In genomic region chr12:116376354-116377193, GRCh38 we compare ENCODE assay signal across 10 cellular contexts.
DNase-seq lines count a peak whose midpoint lies in the region; ATAC-seq lines count a peak whose summit lies in the region.
"Had no signal": no experiment of that assay in that cellular context is flagged by ENCODE, and none has a peak within 500 bp of the region (broad histone marks: within the 10 kb centered on the region; RNA-seq: fewer than 3 reads in every experiment).

No MANE protein-coding gene starts in this region.

- H3K36me3 Mint-ChIP-seq in T-helper 2 cell treated with Interferon-gamma antibody and Interleukin-4, amounts not matched to agents 5 μg/mL and 100 μg/mL, for 36 hours (ENCODE audit: low read depth) = no peaks in the 10 kb centered on the region

- H3K9me3 Mint-ChIP-seq in T-helper 2 cell treated with Interferon-gamma antibody and Interleukin-4, amounts not matched to agents 5 μg/mL and 100 μg/mL, for 36 hours = peaks cover 10% of the 10 kb centered on the region

- no peak for ATAC-seq in HG03175 (IDR thresholded peaks at IDR 0.05; ENCODE audit: unreplicated experiment)
- ATAC-seq: upper lobe of right lung had no signal

- DNase-seq in DMS53 treated with DMSO at 0.1 percent for 48 hours (lab: John Stamatoyannopoulos, UW; ENCODE audit: unreplicated experiment) (peak; percentile 70), M059J (ENCODE audit: low read depth) (peak; percentile 89), islet precursor cell (peak; percentile 87), activated gamma-delta T cell (lab: John Stamatoyannopoulos, UW) (no peak), ureter (ENCODE audit: low spot score) (no peak)
- peak; percentile 12 for DNase-seq in T-helper 2 cell treated with Interferon-gamma antibody and Interleukin-4, amounts not matched to agents 5 μg/mL and 100 μg/mL, for 36 hours (ENCODE audit: low spot score)
- DNase-seq in central memory CD4-positive, alpha-beta T cell = no peak
- DNase-seq: upper lobe of right lung had no signal

- no peaks in the 10 kb centered on the region for H3K4me1 Mint-ChIP-seq in T-helper 2 cell treated with Interferon-gamma antibody and Interleukin-4, amounts not matched to agents 5 μg/mL and 100 μg/mL, for 36 hours (ENCODE audit: low read depth)

- no peak overlapping the region for H3K27ac Mint-ChIP-seq in T-helper 2 cell treated with Interferon-gamma antibody and Interleukin-4, amounts not matched to agents 5 μg/mL and 100 μg/mL, for 36 hours
- H3K27ac Mint-ChIP-seq: dendritic cell treated with granulocyte-macrophage colony-stimulating factor and Interleukin-4, amounts not matched to agents 40 ng/mL and 50 ng/mL, for 4 days had no signal

- H3K27me3 Mint-ChIP-seq in T-helper 2 cell treated with Interferon-gamma antibody and Interleukin-4, amounts not matched to agents 5 μg/mL and 100 μg/mL, for 36 hours (ENCODE audit: low read depth) = no peaks in the 10 kb centered on the region

- H3K4me3 Mint-ChIP-seq in T-helper 2 cell treated with Interferon-gamma antibody and Interleukin-4, amounts not matched to agents 5 μg/mL and 100 μg/mL, for 36 hours = no peak overlapping the region
- H3K4me3 Mint-ChIP-seq: dendritic cell treated with granulocyte-macrophage colony-stimulating factor and Interleukin-4, amounts not matched to agents 40 ng/mL and 50 ng/mL, for 4 days had no signal

Comparison
In these comparisons a context has a peak if more than half of its experiments do, and no peak if none do; other contexts are left out.
1. DNase-seq: peak in DMS53 treated with DMSO at 0.1 percent for 48 hours (single experiment), M059J (single experiment), T-helper 2 cell treated with Interferon-gamma antibody and Interleukin-4, amounts not matched to agents 5 μg/mL and 100 μg/mL, for 36 hours (single experiment) and islet precursor cell (single experiment); none in activated gamma-delta T cell (single experiment), central memory CD4-positive, alpha-beta T cell (single experiment) and ureter (single experiment).